ENCODE assay signal across 8 cellular contexts in genomic region chr7:148987751-148988512, GRCh38. TPM values are rescaled to one million over a fixed set of nuclear protein-coding genes. Genes with fewer than 3 reads are reported as not detected.
DNase-seq lines count a peak whose midpoint lies in the region; ATAC-seq, FAIRE-seq and TF ChIP-seq lines count a peak whose summit lies in the region.

No MANE protein-coding gene starts in this region.

- no peaks in the 10 kb centered on the region for H3K36me3 ChIP-seq in CD4-positive, CD25-positive, alpha-beta regulatory T cell (ENCODE audit: control insufficient read depth, insufficient read depth, low read length)
- H3K36me3 ChIP-seq in H7 (replicated peaks; ENCODE audit: control insufficient read depth, insufficient read depth, low read length) = no peaks in the 10 kb centered on the region
- H3K36me3 ChIP-seq in endothelial cell of umbilical vein (ENCODE audit: control insufficient read depth in 2 of 2, extremely low read depth in 1 of 2, insufficient read depth in 2 of 2, low read length in 2 of 2) = no peaks in the 10 kb centered on the region

- no peaks in the 10 kb centered on the region for H3K27me3 ChIP-seq in CD4-positive, CD25-positive, alpha-beta regulatory T cell (ENCODE audit: control insufficient read depth, insufficient read depth, low read length)
- peaks cover 2% of the 10 kb centered on the region; the same call in 1 of the 2 replicates for H3K27me3 ChIP-seq in H7 (ENCODE audit: control insufficient read depth, insufficient read depth, low read length)
- peaks cover 0 to 10% of the 10 kb centered on the region in 2 experiments for H3K27me3 ChIP-seq in endothelial cell of umbilical vein (ENCODE audit: control insufficient read depth in 2 of 2, insufficient read depth in 2 of 2, low read length in 2 of 2)

- peaks cover 0 to 1% (median 0%) of the 10 kb centered on the region in 7 donors for H3K9me3 Mint-ChIP-seq in CD4-positive, CD25-positive, alpha-beta regulatory T cell
- peaks cover 0 to 6% (median 0%) of the 10 kb centered on the region in 9 donors for H3K9me3 Mint-ChIP-seq in naive thymus-derived CD8-positive, alpha-beta T cell

- peaks cover 34 to 51% (median 40%) of the 10 kb centered on the region in 4 donors for H3K4me1 Mint-ChIP-seq in CD4-positive, CD25-positive, alpha-beta regulatory T cell
- peaks cover 30 to 55% (median 53%) of the 10 kb centered on the region in 4 donors for H3K4me1 Mint-ChIP-seq in naive thymus-derived CD8-positive, alpha-beta T cell

- ATAC-seq in CD4-positive, CD25-positive, alpha-beta regulatory T cell (ENCODE audit: low read depth in 2 of 2) = no peak
- no peak for ATAC-seq in naive thymus-derived CD8-positive, alpha-beta T cell
- no peak for ATAC-seq in GM19455 (IDR thresholded peaks at IDR 0.05; ENCODE audit: unreplicated experiment)

- POLR2A ChIA-PET in RWPE1 (lab: Yijun Ruan, JAX; ENCODE audit: low non-redundant PET) (no interaction called here), endothelial cell of umbilical vein (lab: Charles Lee) (no interaction called here)
- POLR2A ChIA-PET in naive thymus-derived CD8-positive, alpha-beta T cell (lab: Charles Lee) = interaction anchor here (0.6 to 1.8 kb wide), 7 partner anchors 17 to 290 kb away, joined by 3 to 12 read pairs (median 3); partner anchors contain the start of genes CUL1, PDIA4 and ZNF398

- H3K4me2 ChIP-seq in endothelial cell of umbilical vein (ENCODE audit: insufficient read depth, low read length) = peak overlapping the region; percentile 75

- peak overlapping the region; percentile 99 for H3K4me3 ChIP-seq in CD4-positive, CD25-positive, alpha-beta regulatory T cell (ENCODE audit: low read depth, low read length)
- H3K4me3 ChIP-seq in H7 (ENCODE audit: insufficient read depth, low read depth, low read length) (peak overlapping the region; percentile 71), endothelial cell of umbilical vein (replicated peaks in 1 of 3; ENCODE audit: insufficient read depth in 1 of 3, low read depth in 1 of 3, low read length in 3 of 3) (peak overlapping the region; percentile 21 to 63 (median 56))

- FAIRE-seq in endothelial cell of umbilical vein (lab: Jason Lieb, UNC) = no peak

- intact Hi-C loops in endothelial cell of umbilical vein (cut with micrococcal nuclease) = loop anchor here (1.0 kb wide), 6 partner anchors 22 to 289 kb away; partner anchors contain the start of gene PDIA4

- H3K9me1 ChIP-seq in endothelial cell of umbilical vein (replicated peaks; ENCODE audit: control insufficient read depth, extremely low read depth, insufficient read depth, low read length) = no peaks in the 10 kb centered on the region

- H3K27ac Mint-ChIP-seq in CD4-positive, CD25-positive, alpha-beta regulatory T cell = peak overlapping the region; percentile 94 to 97 (median 97)
- H3K27ac Mint-ChIP-seq in naive thymus-derived CD8-positive, alpha-beta T cell = peak overlapping the region; percentile 90 to 98 (median 96)

- dilution Hi-C loops in endothelial cell of umbilical vein (cut with MboI; ENCODE audit: extremely low pct_ligation_motif_present, low sequenced_read_pairs) = no loop called here

- TSS peak; percentile 83 for BruUV-seq in endothelial cell of umbilical vein (replicated peaks; lab: Mats Ljungman, UMichigan)

- H3K27ac ChIP-seq in CD4-positive, CD25-positive, alpha-beta regulatory T cell (ENCODE audit: insufficient read depth, low read length, poor library complexity, severe bottlenecking) = peak overlapping the region; percentile 88
- H3K27ac ChIP-seq in RWPE1 = peak overlapping the region; percentile 86
- peak overlapping the region; percentile 32 for H3K27ac ChIP-seq in endothelial cell of umbilical vein (ENCODE audit: insufficient read depth, low read depth, low read length)

- no peaks in the 10 kb centered on the region for H3K79me2 ChIP-seq in endothelial cell of umbilical vein (ENCODE audit: control insufficient read depth, insufficient read depth, low read length)

- H4K20me1 ChIP-seq in endothelial cell of umbilical vein (replicated peaks; ENCODE audit: control insufficient read depth, extremely low read depth, insufficient read depth, low read length) = no peaks in the 10 kb centered on the region

- H3K4me3 Mint-ChIP-seq in CD4-positive, CD25-positive, alpha-beta regulatory T cell = peak overlapping the region; percentile 93 to 98 (median 96)
- peak overlapping the region; percentile 95 to 98 (median 96) for H3K4me3 Mint-ChIP-seq in naive thymus-derived CD8-positive, alpha-beta T cell

- no peak for DNase-seq in CD4-positive, CD25-positive, alpha-beta regulatory T cell
- DNase-seq in H7 = peak; percentile 46
- DNase-seq in RWPE1 (ENCODE audit: low spot score) = no peak
- no peak for DNase-seq in endothelial cell of umbilical vein (ENCODE audit: low read depth, low spot score)
- no peak for DNase-seq in naive thymus-derived CD8-positive, alpha-beta T cell
- DNase-seq in NCI-H187 treated with DMSO at 0.1 percent for 48 hours (lab: John Stamatoyannopoulos, UW) = no peak
- DNase-seq in NCI-H524 treated with DMSO at 0.1 percent for 48 hours (lab: John Stamatoyannopoulos, UW) = no peak

- H3K9ac ChIP-seq in endothelial cell of umbilical vein (replicated peaks; ENCODE audit: extremely low read depth, insufficient read depth, low read length) = peak overlapping the region; percentile 48

- H3K27me3 Mint-ChIP-seq in CD4-positive, CD25-positive, alpha-beta regulatory T cell = peaks cover 13% of the 10 kb centered on the region
- peaks cover 0 to 5% (median 0%) of the 10 kb centered on the region in 5 donors for H3K27me3 Mint-ChIP-seq in naive thymus-derived CD8-positive, alpha-beta T cell

- no peaks in the 10 kb centered on the region for H3K9me3 ChIP-seq in CD4-positive, CD25-positive, alpha-beta regulatory T cell (ENCODE audit: control insufficient read depth in 2 of 2, low read length in 2 of 2)
- no peaks in the 10 kb centered on the region for H3K9me3 ChIP-seq in endothelial cell of umbilical vein (replicated peaks; ENCODE audit: control insufficient read depth, insufficient read depth, low read length)

- TF ChIP-seq CTCF in RWPE1 (conservative IDR thresholded peaks at IDR 0.05; ENCODE audit: low read depth) (no peak), endothelial cell of umbilical vein (IDR thresholded peaks at IDR 0.05; ENCODE audit: extremely low read depth in 1 of 2, insufficient read depth in 1 of 2, low read depth in 1 of 2, low read length in 2 of 2) (no peak)

- H3K4me1 ChIP-seq in CD4-positive, CD25-positive, alpha-beta regulatory T cell (ENCODE audit: control insufficient read depth, insufficient read depth, low read length, poor library complexity, severe bottlenecking) = peaks cover 36% of the 10 kb centered on the region
- H3K4me1 ChIP-seq in endothelial cell of umbilical vein (ENCODE audit: control insufficient read depth, extremely low read depth, insufficient read depth, low read length) = peaks cover 9% of the 10 kb centered on the region

- H3K36me3 Mint-ChIP-seq in CD4-positive, CD25-positive, alpha-beta regulatory T cell = no peaks in the 10 kb centered on the region
- peaks cover 0 to 3% (median 0%) of the 10 kb centered on the region in 3 donors for H3K36me3 Mint-ChIP-seq in naive thymus-derived CD8-positive, alpha-beta T cell

- H2AFZ ChIP-seq in endothelial cell of umbilical vein (ENCODE audit: low read depth, low read length) = peak overlapping the region; percentile 60

- TF ChIP-seq POLR2A in endothelial cell of umbilical vein (IDR thresholded peaks at IDR 0.05; ENCODE audit: low read depth, low read length) = no peak

- CTCF ChIA-PET in RWPE1 (lab: Yijun Ruan, JAX) (interaction anchor here (0.6 to 1.3 kb wide), 3 partner anchors 11 to 20 kb away, joined by 3 read pairs; no protein-coding TSS in a partner anchor), endothelial cell of umbilical vein (lab: Charles Lee) (interaction anchor here (0.8 to 1.8 kb wide), 5 partner anchors 18 to 322 kb away, joined by 3 to 18 read pairs (median 3); partner anchors contain the start of gene ZNF398)

TF ChIP-seq in endothelial cell of umbilical vein, 7 proteins besides CTCF, POLR2A, EP300 and RAD21:
- TF ChIP-seq JUN (IDR thresholded peaks at IDR 0.05; ENCODE audit: borderline replicate concordance, insufficient read depth, insufficient read length, low read depth) = no peak
- no peak for TF ChIP-seq POLR2AphosphoS5 (IDR thresholded peaks at IDR 0.05; ENCODE audit: insufficient read depth, low read depth, low read length)

RNA-seq across cellular contexts. Expression of gene PDIA4, which starts 40.4 kb away (rescaled TPM):
- total RNA-seq in CD4-positive, CD25-positive, alpha-beta regulatory T cell = 33.4 TPM
- 10 to 100 TPM; 66.8 to 78.3 (median 72.6) TPM for polyA plus RNA-seq in CD4-positive, CD25-positive, alpha-beta regulatory T cell
- 286 and 335 TPM in 2 replicates for total RNA-seq in H7 (2014; rRNA removed; shearing (Covaris generic))
- 306 and 308 TPM in 2 replicates for total RNA-seq in endothelial cell of umbilical vein
- 179 and 217 TPM in 2 replicates for polyA plus RNA-seq in endothelial cell of umbilical vein
- 278 and 295 TPM in 2 replicates for polyA plus RNA-seq in endothelial cell of umbilical vein (2011; cell fraction: cytosol; rRNA removed)
- 196 and 233 TPM in 2 replicates for polyA plus RNA-seq in endothelial cell of umbilical vein (2011; cell fraction: nucleus; rRNA removed)
- polyA plus RNA-seq in endothelial cell of umbilical vein (2012) = 240 TPM in 2 replicates
- polyA minus RNA-seq in endothelial cell of umbilical vein = 214 and 238 TPM in 2 replicates
- polyA minus RNA-seq in endothelial cell of umbilical vein (2011; cell fraction: cytosol; rRNA and poly(A)+ RNA removed) = 47.5 TPM
- 46.8 and 49.6 TPM in 2 replicates for polyA minus RNA-seq in endothelial cell of umbilical vein (2011; cell fraction: nucleus; rRNA and poly(A)+ RNA removed)
- 10 to 100 TPM; 43.2 to 44.8 TPM for total RNA-seq in naive thymus-derived CD8-positive, alpha-beta T cell
- polyA plus RNA-seq in naive thymus-derived CD8-positive, alpha-beta T cell = 10 to 100 TPM; 80.3 to 94.0 (median 89.5) TPM

Comparison
In these comparisons a context has a peak if more than half of its experiments do, and no peak if none do; other contexts are left out.
1. H3K27ac ChIP-seq: peak in every context shown above with its lines; median percentile 88 in CD4-positive, CD25-positive, alpha-beta regulatory T cell; 86 in RWPE1; 32 in endothelial cell of umbilical vein.